Comparison of ENCODE assay signal across 38 cellular contexts in the genomic region with DNA sequence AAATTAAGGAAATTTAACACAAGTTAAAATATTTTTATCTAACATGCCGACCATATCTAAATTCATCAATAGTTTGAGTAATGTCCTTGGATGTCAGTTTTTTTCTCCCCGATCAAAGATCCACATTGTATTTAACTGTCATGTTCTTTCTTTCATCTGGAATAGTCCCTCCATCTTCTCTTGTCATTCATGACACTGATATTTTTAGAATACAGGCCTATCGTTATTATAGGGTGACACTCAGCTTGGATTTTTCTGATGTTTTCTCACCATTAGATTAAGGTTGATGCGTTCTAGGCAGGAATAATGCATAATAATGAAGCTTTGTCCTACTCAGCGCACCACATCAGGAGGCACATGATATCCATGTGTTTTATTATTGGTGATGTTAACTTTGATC. TPM values are rescaled to one million over a fixed set of nuclear protein-coding genes. Genes with fewer than 3 reads are reported as not detected.
"Had no signal": no experiment of that assay in that cellular context is flagged by ENCODE, and none has a peak within 500 bp of the region (broad histone marks: within the 10 kb centered on the region; RNA-seq: fewer than 3 reads in every experiment).

No MANE protein-coding gene starts in this region.

- H3K9me3 Mint-ChIP-seq: activated naive CD4-positive, alpha-beta T cell treated with anti-CD3 and anti-CD28 coated beads, Interleukin-2, amount 10 ng/mL, durations not matched to agents 7 days and 5 days; activated naive CD8-positive, alpha-beta T cell treated with anti-CD3 and anti-CD28 coated beads for 36 hours; activated naive CD8-positive, alpha-beta T cell treated with anti-CD3 and anti-CD28 coated beads, Interleukin-2, amount 10 ng/mL, durations not matched to agents 7 days and 5 days; activated naive CD8-positive, alpha-beta T cell treated with anti-CD3 and anti-CD28 coated beads, Interleukin-2, amount 50 U/mL, for 24 hours; activated T-helper 1 cell treated with anti-CD3 and anti-CD28 coated beads, Interleukin-12 subunit alpha, Interleukin-12 subunit beta, Interleukin-2, Interleukin-4 antibody, amounts not matched to agents 30 ng/mL and 10 ng/mL and 1 ng/mL, durations not matched to agents 14 hours and 24 hours and 36 hours; activated T-helper 17 cell treated with anti-CD3 and anti-CD28 coated beads, Interleukin-2, amount 50 U/mL, for 72 hours; activated T-helper 2 cell treated with anti-CD3 and anti-CD28 coated beads, Interferon-gamma antibody, Interleukin-2, Interleukin-4, amounts not matched to agents 10 μg/mL and 5 μg/mL and 100 μg/mL, durations not matched to agents 14 hours and 24 hours and 36 hours; central memory CD8-positive, alpha-beta T cell had no signal

- H3K27ac ChIP-seq: adrenal gland, ascending aorta, body of pancreas, brain microvascular endothelial cell, breast epithelium, cardiac muscle cell had no signal

- H3K4me3 ChIP-seq: adrenal gland, ascending aorta, body of pancreas, breast epithelium, cardiac muscle cell had no signal

- H3K9me3 ChIP-seq: adrenal gland, ascending aorta, body of pancreas, breast epithelium had no signal

- DNase-seq: activated effector memory CD4-positive, alpha-beta T cell treated with anti-CD3 and anti-CD28 coated beads, Interleukin-2, amount 50 U/mL, for 16 hours; activated effector memory CD4-positive, alpha-beta T cell treated with Interleukin-2 at 50 U/mL for 16 hours; activated gamma-delta T cell; activated gamma-delta T cell treated with Interleukin-2 at 50 U/mL for 16 hours; activated naive CD4-positive, alpha-beta T cell; activated naive CD4-positive, alpha-beta T cell treated with anti-CD3 and anti-CD28 coated beads for 36 hours; activated naive CD4-positive, alpha-beta T cell treated with anti-CD3 and anti-CD28 coated beads, Interleukin-2, amount 10 ng/mL, durations not matched to agents 7 days and 5 days; activated naive CD4-positive, alpha-beta T cell treated with anti-CD3 and anti-CD28 coated beads, Interleukin-2, amount 50 U/mL, for 16 hours; activated naive CD4-positive, alpha-beta T cell treated with Interleukin-2 at 50 U/mL for 16 hours; activated naive CD8-positive, alpha-beta T cell treated with anti-CD3 and anti-CD28 coated beads for 36 hours; activated naive CD8-positive, alpha-beta T cell treated with anti-CD3 and anti-CD28 coated beads, Interleukin-2, amount 10 ng/mL, durations not matched to agents 7 days and 5 days; activated naive CD8-positive, alpha-beta T cell treated with anti-CD3 and anti-CD28 coated beads, Interleukin-2, amount 50 U/mL, for 24 hours; activated T-cell treated with anti-CD3 and anti-CD28 coated beads, Interleukin-2, amount 50 U/mL, for 1 hour; activated T-cell treated with anti-CD3 and anti-CD28 coated beads, Interleukin-2, amount 50 U/mL, for 24 hours; activated T-cell treated with anti-CD3 and anti-CD28 coated beads, Interleukin-2, amount 50 U/mL, for 4 hours; activated T-cell treated with anti-CD3 and anti-CD28 coated beads, Interleukin-2, amount 50 U/mL, for 48 hours; activated T-cell treated with anti-CD3 and anti-CD28 coated beads, Interleukin-2, amount 50 U/mL, for 72 hours; adrenal gland; amniotic stem cell; amygdala; anterior cingulate cortex; aorta; body of pancreas; brain microvascular endothelial cell; caudate nucleus; central memory CD4-positive, alpha-beta T cell; cerebellar nuclear complex had no signal

- H3K4me3 Mint-ChIP-seq: activated naive CD4-positive, alpha-beta T cell treated with anti-CD3 and anti-CD28 coated beads for 36 hours; activated naive CD4-positive, alpha-beta T cell treated with anti-CD3 and anti-CD28 coated beads, Interleukin-2, amount 10 ng/mL, durations not matched to agents 7 days and 5 days; activated naive CD4-positive, alpha-beta T cell treated with anti-CD3 and anti-CD28 coated beads, Interleukin-2, amount 50 U/mL, for 24 hours; activated naive CD8-positive, alpha-beta T cell; activated naive CD8-positive, alpha-beta T cell treated with anti-CD3 and anti-CD28 coated beads for 36 hours; activated naive CD8-positive, alpha-beta T cell treated with anti-CD3 and anti-CD28 coated beads, Interleukin-2, amount 10 ng/mL, durations not matched to agents 7 days and 5 days; activated naive CD8-positive, alpha-beta T cell treated with anti-CD3 and anti-CD28 coated beads, Interleukin-2, amount 50 U/mL, for 24 hours; activated T-cell treated with anti-CD3 and anti-CD28 coated beads, Interleukin-2, amount 50 U/mL, for 24 hours; activated T-cell treated with anti-CD3 and anti-CD28 coated beads, Interleukin-2, amount 50 U/mL, for 4 hours; activated T-cell treated with anti-CD3 and anti-CD28 coated beads, Interleukin-2, amount 50 U/mL, for 72 hours; activated T-helper 1 cell treated with anti-CD3 and anti-CD28 coated beads, Interleukin-12 subunit alpha, Interleukin-12 subunit beta, Interleukin-2, Interleukin-4 antibody, amounts not matched to agents 30 ng/mL and 10 ng/mL and 1 ng/mL, durations not matched to agents 14 hours and 24 hours and 36 hours; activated T-helper 17 cell treated with anti-CD3 and anti-CD28 coated beads, Interleukin-2, amount 50 U/mL, for 72 hours; brain; central memory CD8-positive, alpha-beta T cell had no signal

- ATAC-seq: activated naive CD4-positive, alpha-beta T cell treated with anti-CD3 and anti-CD28 coated beads, Interleukin-2, amount 50 U/mL, for 72 hours; activated naive CD8-positive, alpha-beta T cell treated with anti-CD3 and anti-CD28 coated beads, Interleukin-2, amount 50 U/mL, for 24 hours; activated T-cell treated with anti-CD3 and anti-CD28 coated beads, Interleukin-2, amount 50 U/mL, for 4 hours; activated T-cell treated with anti-CD3 and anti-CD28 coated beads, Interleukin-2, amount 50 U/mL, for 72 hours; activated T-helper 17 cell treated with anti-CD3 and anti-CD28 coated beads, Interleukin-2, amount 50 U/mL, for 72 hours; body of pancreas had no signal

- H3K4me1 Mint-ChIP-seq: activated naive CD4-positive, alpha-beta T cell treated with anti-CD3 and anti-CD28 coated beads, Interleukin-2, amount 10 ng/mL, durations not matched to agents 7 days and 5 days; activated naive CD4-positive, alpha-beta T cell treated with anti-CD3 and anti-CD28 coated beads, Interleukin-2, amount 50 U/mL, for 24 hours; activated naive CD8-positive, alpha-beta T cell treated with anti-CD3 and anti-CD28 coated beads for 36 hours; activated naive CD8-positive, alpha-beta T cell treated with anti-CD3 and anti-CD28 coated beads, Interleukin-2, amount 10 ng/mL, durations not matched to agents 7 days and 5 days; activated naive CD8-positive, alpha-beta T cell treated with anti-CD3 and anti-CD28 coated beads, Interleukin-2, amount 50 U/mL, for 24 hours; activated T-helper 17 cell treated with anti-CD3 and anti-CD28 coated beads, Interleukin-2, amount 50 U/mL, for 72 hours; brain; central memory CD8-positive, alpha-beta T cell had no signal

- H3K27me3 ChIP-seq: adrenal gland, ascending aorta, body of pancreas, brain microvascular endothelial cell, breast epithelium, cardiac muscle cell had no signal

- H3K36me3 Mint-ChIP-seq: activated naive CD4-positive, alpha-beta T cell treated with anti-CD3 and anti-CD28 coated beads, Interleukin-2, amount 10 ng/mL, durations not matched to agents 7 days and 5 days; activated naive CD4-positive, alpha-beta T cell treated with anti-CD3 and anti-CD28 coated beads, Interleukin-2, amount 50 U/mL, for 24 hours; activated naive CD4-positive, alpha-beta T cell treated with anti-CD3 and anti-CD28 coated beads, Interleukin-2, amount 50 U/mL, for 72 hours; activated naive CD8-positive, alpha-beta T cell treated with anti-CD3 and anti-CD28 coated beads for 36 hours; activated naive CD8-positive, alpha-beta T cell treated with anti-CD3 and anti-CD28 coated beads, Interleukin-2, amount 10 ng/mL, durations not matched to agents 7 days and 5 days; brain had no signal

- H3K27ac Mint-ChIP-seq: activated naive CD4-positive, alpha-beta T cell treated with anti-CD3 and anti-CD28 coated beads for 36 hours; activated naive CD4-positive, alpha-beta T cell treated with anti-CD3 and anti-CD28 coated beads, Interleukin-2, amount 10 ng/mL, durations not matched to agents 7 days and 5 days; activated naive CD4-positive, alpha-beta T cell treated with anti-CD3 and anti-CD28 coated beads, Interleukin-2, amount 50 U/mL, for 24 hours; activated naive CD4-positive, alpha-beta T cell treated with anti-CD3 and anti-CD28 coated beads, Interleukin-2, amount 50 U/mL, for 72 hours; activated naive CD8-positive, alpha-beta T cell; activated naive CD8-positive, alpha-beta T cell treated with anti-CD3 and anti-CD28 coated beads for 36 hours; activated naive CD8-positive, alpha-beta T cell treated with anti-CD3 and anti-CD28 coated beads, Interleukin-2, amount 10 ng/mL, durations not matched to agents 7 days and 5 days; activated naive CD8-positive, alpha-beta T cell treated with anti-CD3 and anti-CD28 coated beads, Interleukin-2, amount 50 U/mL, for 24 hours; activated T-cell treated with anti-CD3 and anti-CD28 coated beads, Interleukin-2, amount 50 U/mL, for 24 hours; activated T-cell treated with anti-CD3 and anti-CD28 coated beads, Interleukin-2, amount 50 U/mL, for 72 hours; activated T-helper 1 cell treated with anti-CD3 and anti-CD28 coated beads, Interleukin-12 subunit alpha, Interleukin-12 subunit beta, Interleukin-2, Interleukin-4 antibody, amounts not matched to agents 30 ng/mL and 10 ng/mL and 1 ng/mL, durations not matched to agents 14 hours and 24 hours and 36 hours; activated T-helper 17 cell treated with anti-CD3 and anti-CD28 coated beads, Interleukin-2, amount 50 U/mL, for 72 hours; activated T-helper 2 cell treated with anti-CD3 and anti-CD28 coated beads, Interferon-gamma antibody, Interleukin-2, Interleukin-4, amounts not matched to agents 10 μg/mL and 5 μg/mL and 100 μg/mL, durations not matched to agents 14 hours and 24 hours and 36 hours; brain had no signal

- H3K36me3 ChIP-seq: adrenal gland, ascending aorta, brain microvascular endothelial cell, breast epithelium, cardiac muscle cell had no signal

- H3K4me1 ChIP-seq: adrenal gland, ascending aorta, body of pancreas, breast epithelium had no signal

RNA-seq across cellular contexts. Expression of a gene that starts 13.2 kb away (rescaled TPM):
- total RNA-seq: activated naive CD4-positive, alpha-beta T cell treated with anti-CD3 and anti-CD28 coated beads for 36 hours; activated naive CD4-positive, alpha-beta T cell treated with anti-CD3 and anti-CD28 coated beads, Interleukin-2, amount 50 U/mL, for 72 hours; activated naive CD8-positive, alpha-beta T cell treated with anti-CD3 and anti-CD28 coated beads for 36 hours; activated naive CD8-positive, alpha-beta T cell treated with anti-CD3 and anti-CD28 coated beads, Interleukin-2, amount 10 ng/mL, durations not matched to agents 7 days and 5 days; activated T-cell treated with anti-CD3 and anti-CD28 coated beads, Interleukin-2, amount 50 U/mL, for 72 hours; activated T-helper 1 cell treated with anti-CD3 and anti-CD28 coated beads, Interleukin-12 subunit alpha, Interleukin-12 subunit beta, Interleukin-2, Interleukin-4 antibody, amounts not matched to agents 30 ng/mL and 10 ng/mL and 1 ng/mL, durations not matched to agents 14 hours and 24 hours and 36 hours; activated T-helper 17 cell treated with anti-CD3 and anti-CD28 coated beads, Interleukin-2, amount 50 U/mL, for 72 hours had no signal
